ENCODE assay signal across 14 cellular contexts in the genomic region with DNA sequence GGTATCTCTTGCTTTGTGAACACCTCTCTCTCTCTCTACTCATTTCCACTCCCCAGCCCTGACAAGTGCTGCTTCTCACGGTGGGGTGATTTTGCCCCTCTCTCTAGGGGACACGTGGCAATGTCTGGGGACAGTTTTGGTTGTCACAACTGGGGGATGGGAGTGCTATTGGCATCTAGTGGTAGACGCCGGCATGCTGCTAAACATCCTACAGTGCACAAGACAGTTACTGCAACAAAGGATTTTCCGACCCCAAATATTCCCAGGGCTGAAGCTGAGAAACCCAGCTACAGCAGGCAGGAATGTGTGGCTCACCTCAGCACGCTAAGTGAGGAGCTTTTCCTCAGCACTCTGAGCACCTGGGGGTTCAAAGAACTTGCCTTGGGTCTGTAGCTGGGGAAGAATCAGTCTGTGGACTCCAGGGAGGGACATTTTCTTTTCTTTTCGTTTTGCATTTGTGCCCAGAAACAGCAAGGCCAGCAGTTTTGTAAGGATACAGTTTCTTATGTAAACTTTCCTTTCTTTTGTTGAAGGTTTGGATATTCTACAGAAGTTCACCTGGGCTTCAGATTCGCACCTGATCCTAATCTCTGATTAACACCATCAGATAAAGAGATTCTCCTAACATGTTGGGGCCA.
"Had no signal": no experiment of that assay in that cellular context is flagged by ENCODE, and none has a peak within 500 bp of the region (broad histone marks: within the 10 kb centered on the region; RNA-seq: fewer than 3 reads in every experiment).

No MANE protein-coding gene starts in this region.

- H3K27me3 ChIP-seq: breast epithelium, neutrophil, right atrium auricular region had no signal

- H3K27ac Mint-ChIP-seq: activated naive CD4-positive, alpha-beta T cell treated with anti-CD3 and anti-CD28 coated beads, Interleukin-2, amount 50 U/mL, for 24 hours; T-helper 2 cell treated with Interferon-gamma antibody and Interleukin-4, amounts not matched to agents 5 μg/mL and 100 μg/mL, for 36 hours had no signal

- H3K4me1 ChIP-seq: breast epithelium, lower lobe of right lung, right atrium auricular region had no signal

- H3K9me3 Mint-ChIP-seq: activated naive CD4-positive, alpha-beta T cell treated with anti-CD3 and anti-CD28 coated beads, Interleukin-2, amount 50 U/mL, for 24 hours; T-helper 2 cell treated with Interferon-gamma antibody and Interleukin-4, amounts not matched to agents 5 μg/mL and 100 μg/mL, for 36 hours had no signal

- H3K27ac ChIP-seq: breast epithelium, dorsolateral prefrontal cortex, lower lobe of right lung, neutrophil, right atrium auricular region had no signal

- ATAC-seq: esophagus mucosa, lower lobe of right lung had no signal

- H3K36me3 Mint-ChIP-seq: activated naive CD4-positive, alpha-beta T cell treated with anti-CD3 and anti-CD28 coated beads, Interleukin-2, amount 50 U/mL, for 24 hours had no signal

- DNase-seq: activated CD8-positive, alpha-beta memory T cell treated with anti-CD3 and anti-CD28 coated beads for 24 hours; activated effector memory CD4-positive, alpha-beta T cell treated with Interleukin-2 at 50 U/mL for 16 hours; dorsolateral prefrontal cortex; hypothalamus; lower lobe of right lung; midbrain; posterior cingulate gyrus; small intestine had no signal

- H3K4me3 ChIP-seq: breast epithelium, dorsolateral prefrontal cortex, lower lobe of right lung, right atrium auricular region had no signal

- H3K36me3 ChIP-seq: breast epithelium, lower lobe of right lung, neutrophil, right atrium auricular region had no signal
